Comparison of ENCODE assay signal across 6 cellular contexts in the genomic region with DNA sequence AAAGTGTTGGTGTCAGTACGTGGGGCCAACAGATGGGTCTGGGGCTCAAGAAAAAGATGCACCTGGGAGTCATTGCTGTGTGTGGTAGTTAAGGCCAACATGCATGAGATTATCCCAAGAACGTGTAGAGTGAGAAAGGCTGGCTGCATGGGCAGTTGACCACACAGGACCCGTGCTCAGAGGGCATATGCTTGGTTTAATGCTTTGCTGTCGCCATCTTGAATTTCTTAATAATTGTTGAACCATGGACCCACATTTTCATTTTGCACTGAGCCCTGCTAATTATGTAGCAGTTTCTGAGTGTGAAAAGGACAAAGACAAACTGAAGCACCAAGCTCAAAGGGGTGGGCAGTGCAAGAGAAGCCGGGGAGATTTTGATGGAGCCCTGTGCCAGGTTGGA.
"Had no signal": no experiment of that assay in that cellular context is flagged by ENCODE, and none has a peak within 500 bp of the region (broad histone marks: within the 10 kb centered on the region; RNA-seq: fewer than 3 reads in every experiment).

No MANE protein-coding gene starts in this region.

- H3K4me3 ChIP-seq: GM23248, K562 had no signal

- DNase-seq: GM23248, GOT3, HCEC 1CT, IMR-90, KG1 had no signal

- H3K27ac ChIP-seq: GM23248 had no signal
